Comparison of ENCODE assay signal across 13 cellular contexts in the genomic region with DNA sequence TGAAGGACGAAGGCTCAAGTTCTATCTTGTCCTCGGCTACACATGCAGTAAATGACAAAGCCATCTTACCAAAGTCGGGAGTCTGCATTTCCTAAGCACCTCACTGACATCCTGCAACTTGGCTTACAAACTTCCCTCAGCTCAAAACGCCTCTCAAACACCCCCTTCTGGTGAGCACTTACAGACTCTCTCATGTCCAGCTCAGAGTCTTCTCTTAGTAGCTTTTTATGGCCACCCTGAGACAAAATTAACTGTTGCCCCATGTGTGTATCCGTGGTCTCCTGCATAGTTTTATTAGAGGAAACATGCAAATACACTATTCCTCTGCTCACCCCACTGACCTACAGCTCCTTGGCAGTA.
DNase-seq lines count a peak whose midpoint lies in the region; ATAC-seq, FAIRE-seq and TF ChIP-seq lines count a peak whose summit lies in the region.
"Had no signal": no experiment of that assay in that cellular context is flagged by ENCODE, and none has a peak within 500 bp of the region (broad histone marks: within the 10 kb centered on the region; RNA-seq: fewer than 3 reads in every experiment).

No MANE protein-coding gene starts in this region.

- in situ Hi-C loops in GM12878 (cut with MboI) = no loop called here

- H2BK15ac ChIP-seq in mesenchymal stem cell (ENCODE audit: low read depth, poor library complexity, severe bottlenecking) = no peak overlapping the region

- TF ChIP-seq POLR2A in NB4 (IDR thresholded peaks at IDR 0.05; ENCODE audit: extremely low read depth, insufficient read length) = no peak
- no peak for TF ChIP-seq POLR2A in GM12878 (IDR thresholded peaks at IDR 0.05; ENCODE audit: low read depth, low read length)

- H3K36me3 ChIP-seq in GM12878 (ENCODE audit: control insufficient read depth in 2 of 2, insufficient read depth in 2 of 2, low read length in 1 of 2) (no peaks in the 10 kb centered on the region), mesenchymal stem cell (ENCODE audit: control insufficient read depth in 1 of 2, insufficient read depth in 2 of 2, low read depth in 1 of 2, low read length in 2 of 2) (no peaks in the 10 kb centered on the region), MM.1S (replicated peaks; ENCODE audit: insufficient read depth, low read length) (no peaks in the 10 kb centered on the region)

- H3K23ac ChIP-seq in mesenchymal stem cell (ENCODE audit: low read length in 2 of 2) = no peak overlapping the region

- TF ChIP-seq EP300 in GM12878 (IDR thresholded peaks at IDR 0.05; ENCODE audit: borderline replicate concordance in 1 of 2, control insufficient read depth in 1 of 2, low read depth in 2 of 2, low read length in 2 of 2) = no peak

- CTCF ChIA-PET in GM12878 (lab: Yijun Ruan, JAX) = no interaction called here

- TF ChIP-seq CTCF in NB4 (IDR thresholded peaks at IDR 0.05; ENCODE audit: low read depth, low read length) = no peak
- no peak for TF ChIP-seq CTCF in GM12878 (IDR thresholded peaks at IDR 0.05 in 2 of 3, conservative IDR thresholded peaks at IDR 0.05 in 1 of 3; ENCODE audit: control insufficient read depth in 2 of 3, extremely low read depth in 1 of 3, insufficient read depth in 1 of 3, low read depth in 3 of 3, low read length in 3 of 3)
- TF ChIP-seq CTCF in MM.1S (IDR thresholded peaks at IDR 0.05; ENCODE audit: low read length) = no peak

- H4K8ac ChIP-seq in mesenchymal stem cell (ENCODE audit: low read length) = no peak overlapping the region

- ATAC-seq in GM12878 = no peak; the same call in 2 of the 3 replicates

- H4K91ac ChIP-seq in mesenchymal stem cell (ENCODE audit: low read length) = no peak overlapping the region

- FAIRE-seq in GM12878 (lab: Jason Lieb, UNC) = no peak

- no peak overlapping the region for H2AK5ac ChIP-seq in mesenchymal stem cell (ENCODE audit: low read length, severe bottlenecking)

- no peaks in the 10 kb centered on the region for H3F3A ChIP-seq in MM.1S (ENCODE audit: insufficient read depth, low read length)

- H3K27ac ChIP-seq in GM12878 (ENCODE audit: control insufficient read depth, insufficient read depth) = no peak overlapping the region
- no peak overlapping the region for H3K27ac ChIP-seq in mesenchymal stem cell (ENCODE audit: low read length, poor library complexity, severe bottlenecking)
- no peak overlapping the region for H3K27ac ChIP-seq in MM.1S (ENCODE audit: low read length)
- H3K27ac ChIP-seq: 22Rv1, KMS-11 had no signal

- H3K79me2 ChIP-seq in GM12878 (ENCODE audit: control insufficient read depth, insufficient read depth, low read length) (no peaks in the 10 kb centered on the region), MM.1S (ENCODE audit: low read length) (no peaks in the 10 kb centered on the region)

- no TSS peak for BruUV-seq in GM12878 (replicated peaks; lab: Mats Ljungman, UMichigan)

- no peaks in the 10 kb centered on the region for H4K20me1 ChIP-seq in GM12878 (ENCODE audit: control insufficient read depth, insufficient read depth)
- no peaks in the 10 kb centered on the region for H4K20me1 ChIP-seq in MM.1S (ENCODE audit: insufficient read depth, low read length)

- intact Hi-C loops in GM12878 (cut with micrococcal nuclease; ENCODE audit: unreplicated experiment) = no loop called here

- H3K9ac ChIP-seq in GM12878 (ENCODE audit: control insufficient read depth, insufficient read depth, low read length) (no peak overlapping the region), mesenchymal stem cell (ENCODE audit: low read length) (no peak overlapping the region), MM.1S (ENCODE audit: low read length) (no peak overlapping the region)
- H3K9ac ChIP-seq: KMS-11 had no signal

- no peak overlapping the region for H3K4ac ChIP-seq in mesenchymal stem cell (ENCODE audit: low read depth in 1 of 2, low read length in 2 of 2)

- H3K9me3 ChIP-seq in GM12878 (replicated peaks; ENCODE audit: control insufficient read depth, insufficient read depth, low read length) (no peaks in the 10 kb centered on the region), mesenchymal stem cell (ENCODE audit: control insufficient read depth, low read length) (no peaks in the 10 kb centered on the region), MM.1S (replicated peaks; ENCODE audit: insufficient read depth, low read length) (no peaks in the 10 kb centered on the region)

- RAD21 ChIA-PET in GM12878 (lab: Charles Lee; ENCODE audit: unreplicated experiment) = interaction anchor here (0.9 to 1.4 kb wide), 2 partner anchors 10 to 581 kb away, joined by 3 read pairs; no protein-coding TSS in a partner anchor

- no peaks in the 10 kb centered on the region for H3K9me2 ChIP-seq in MM.1S (replicated peaks; ENCODE audit: insufficient read depth, low read length)

- H3K4me2 ChIP-seq in GM12878 (ENCODE audit: control insufficient read depth, insufficient read depth) (no peak overlapping the region), mesenchymal stem cell (ENCODE audit: low read length, poor library complexity, severe bottlenecking) (no peak overlapping the region), MM.1S (ENCODE audit: low read depth, low read length) (no peak overlapping the region)
- H3K4me2 ChIP-seq: KMS-11 had no signal

- no peak overlapping the region for H2BK120ac ChIP-seq in mesenchymal stem cell (ENCODE audit: low read depth, low read length)

- H2BK5ac ChIP-seq in mesenchymal stem cell (ENCODE audit: low read depth, low read length, poor library complexity, severe bottlenecking) = no peak overlapping the region

- no peak overlapping the region for H2BK12ac ChIP-seq in mesenchymal stem cell (ENCODE audit: low read length in 2 of 2)

- H3K4me3 ChIP-seq in NB4 (ENCODE audit: low read depth, low read length) (no peak overlapping the region), GM12878 (no peak overlapping the region), mesenchymal stem cell (ENCODE audit: insufficient read depth in 1 of 2, low read depth in 1 of 2, low read length in 2 of 2) (no peak overlapping the region), MM.1S (ENCODE audit: low read length) (no peak overlapping the region)

- no peak overlapping the region for H3K18ac ChIP-seq in mesenchymal stem cell (ENCODE audit: low read depth in 1 of 2, low read length in 2 of 2)

- TF ChIP-seq RAD21 in GM12878 (IDR thresholded peaks at IDR 0.05; ENCODE audit: insufficient read depth, low read depth, low read length) = peak; percentile 42; the same call in 1 of the 2 replicates

- SMC1A ChIA-PET in GM12878 (lab: Charles Lee; ENCODE audit: uncharacterized antibody, unreplicated experiment) = interaction anchor here (1.0 to 1.3 kb wide), 2 partner anchors 11 to 17 kb away, joined by 3 to 4 read pairs; no protein-coding TSS in a partner anchor

- WGBS in GM12878 (ENCODE audit: insufficient coverage, insufficient replicate concordance, low lambda C conversion rate, missing lambda C conversion rate) = 25% methylated on average over 5 of the region's 5 CpGs
- 23% methylated on average over 4 of the region's 5 CpGs for WGBS in mesenchymal stem cell

- no peak overlapping the region for H3K14ac ChIP-seq in mesenchymal stem cell (ENCODE audit: low read length in 2 of 2)

- POLR2A ChIA-PET in GM12878 (lab: Charles Lee) = no interaction called here

- H3K27me3 ChIP-seq in GM12878 (replicated peaks in 1 of 2; ENCODE audit: control insufficient read depth in 2 of 2, insufficient read depth in 2 of 2, low read length in 1 of 2) = no peaks in the 10 kb centered on the region
- H3K27me3 ChIP-seq in mesenchymal stem cell (ENCODE audit: control insufficient read depth in 1 of 2, insufficient read depth in 1 of 2, low read length in 2 of 2) = no peaks in the 10 kb centered on the region
- H3K27me3 ChIP-seq in MM.1S (replicated peaks; ENCODE audit: insufficient read depth, low read length) = no peaks in the 10 kb centered on the region

- DNase-seq in DMS 273 (lab: John Stamatoyannopoulos, UW; ENCODE audit: unreplicated experiment) = peak; percentile 4
- DNase-seq in DMS 273 treated with DMSO at 0.1 percent for 48 hours (lab: John Stamatoyannopoulos, UW) = no peak
- DNase-seq in NB4 (ENCODE audit: low read depth) = peak; percentile 11
- DNase-seq in GM12878 (ENCODE audit: low read depth, low spot score) = no peak
- DNase-seq in mesenchymal stem cell = peak; percentile 2
- no peak for DNase-seq in MM.1S
- no peak for DNase-seq in NCI-H1417 treated with DMSO at 0.1 percent for 48 hours (lab: John Stamatoyannopoulos, UW)
- no peak for DNase-seq in SKM-1 (lab: John Stamatoyannopoulos, UW; ENCODE audit: unreplicated experiment)
- DNase-seq: activated T-cell treated with anti-CD3 and anti-CD28 coated beads, Interleukin-2, amount 50 U/mL, for 24 hours; foreskin melanocyte; T1000 had no signal

- no peaks in the 10 kb centered on the region for H3K4me1 ChIP-seq in GM12878 (ENCODE audit: control insufficient read depth, insufficient read depth, low read length)
- no peaks in the 10 kb centered on the region for H3K4me1 ChIP-seq in mesenchymal stem cell (ENCODE audit: control insufficient read depth, insufficient read depth, low read depth, low read length)
- H3K4me1 ChIP-seq in MM.1S (ENCODE audit: low read length) = no peaks in the 10 kb centered on the region

- no peaks in the 10 kb centered on the region for H3K79me1 ChIP-seq in mesenchymal stem cell (replicated peaks; ENCODE audit: low read length, poor library complexity, severe bottlenecking)

- H2AFZ ChIP-seq in GM12878 (ENCODE audit: control insufficient read depth, low read depth, low read length) = no peak overlapping the region
- no peak overlapping the region for H2AFZ ChIP-seq in mesenchymal stem cell (ENCODE audit: low read depth, low read length)
- no peak overlapping the region for H2AFZ ChIP-seq in MM.1S (ENCODE audit: low read length)

TF ChIP-seq in GM12878, 131 proteins besides CTCF, POLR2A, EP300 and RAD21 (continues in another document):
- TF ChIP-seq, protein P1, sequence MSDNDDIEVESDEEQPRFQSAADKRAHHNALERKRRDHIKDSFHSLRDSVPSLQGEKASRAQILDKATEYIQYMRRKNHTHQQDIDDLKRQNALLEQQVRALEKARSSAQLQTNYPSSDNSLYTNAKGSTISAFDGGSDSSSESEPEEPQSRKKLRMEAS (IDR thresholded peaks at IDR 0.05; ENCODE audit: low read depth, low read length) = no peak
- TF ChIP-seq SIX5 (IDR thresholded peaks at IDR 0.05; ENCODE audit: low read depth, low read length, severe bottlenecking) = no peak

Comparison
In these comparisons a context has a peak if more than half of its experiments do, and no peak if none do; other contexts are left out.
1. DNase-seq: peak in DMS 273 (single experiment), NB4 (single experiment) and mesenchymal stem cell (single experiment); none in DMS 273 treated with DMSO at 0.1 percent for 48 hours (single experiment), GM12878 (single experiment), MM.1S (single experiment), NCI-H1417 treated with DMSO at 0.1 percent for 48 hours (single experiment) and SKM-1 (single experiment).